1 cellular context compared by ENCODE assay signal in genomic region chr4:185256444-185256843, GRCh38.
TF ChIP-seq lines count a peak whose summit lies in the region.

No MANE protein-coding gene starts in this region.

TF ChIP-seq in K562, 482 proteins besides CTCF, POLR2A, EP300 and RAD21:
- no peak for TF ChIP-seq ZNF707 (CRISPR knock-in tag; conservative IDR thresholded peaks at IDR 0.05)
- peak; percentile 34; the same call in 1 of the 2 replicates for TF ChIP-seq NFE2 (IDR thresholded peaks at IDR 0.05; ENCODE audit: low read depth)
- TF ChIP-seq GTF2F1 (IDR thresholded peaks at IDR 0.05; ENCODE audit: low read depth, low read length) = no peak
- no peak for TF ChIP-seq ZNF12 (CRISPR knock-in tag; IDR thresholded peaks at IDR 0.05)
- 0 out of 2 replicates have a peak, but pooled peaks have one; percentile 21 for TF ChIP-seq FOSL1 (tag; conservative IDR thresholded peaks at IDR 0.05)
- peak; percentile 36; the same call in 1 of the 2 replicates for TF ChIP-seq TEAD4 (IDR thresholded peaks at IDR 0.05; ENCODE audit: low read length)
- no peak for TF ChIP-seq TEAD4 (CRISPR knock-in tag; IDR thresholded peaks at IDR 0.05; ENCODE audit: borderline replicate concordance)
- 0 out of 2 replicates have a peak, but pooled peaks have one; percentile 17 for TF ChIP-seq ARID1B (IDR thresholded peaks at IDR 0.05)
- peak; percentile 39; the same call in 1 of the 2 replicates for TF ChIP-seq DPF2 (IDR thresholded peaks at IDR 0.05)
- TF ChIP-seq C11orf30 (IDR thresholded peaks at IDR 0.05; ENCODE audit: low read depth) = 0 out of 2 replicates have a peak, but pooled peaks have one; percentile 2
- no peak for TF ChIP-seq ZBTB7A (IDR thresholded peaks at IDR 0.05; ENCODE audit: borderline replicate concordance, control insufficient read depth, low read depth, low read length)
- peak; percentile 90 for TF ChIP-seq ZNF384 (IDR thresholded peaks at IDR 0.05; ENCODE audit: low read depth, low read length)
- 0 out of 2 replicates have a peak, but pooled peaks have one; percentile 14 for TF ChIP-seq EGR1 (conservative IDR thresholded peaks at IDR 0.05)
